In genomic region chr6:5457036-5457435, GRCh38 we compare ENCODE assay signal across 1 cellular context.
TF ChIP-seq lines count a peak whose summit lies in the region.

No MANE protein-coding gene starts in this region.

TF ChIP-seq in IMR-90, 13 proteins besides CTCF, POLR2A, EP300 and RAD21 (continued from another document):
- no peak for TF ChIP-seq ELK1 (IDR thresholded peaks at IDR 0.05; ENCODE audit: borderline replicate concordance, low read depth, low read length)
